Comparison of ENCODE assay signal across 1 cellular context in genomic region chr6:28816909-28817807, GRCh38.
TF ChIP-seq lines count a peak whose summit lies in the region.

No MANE protein-coding gene starts in this region.

TF ChIP-seq in HepG2, 621 proteins besides CTCF, POLR2A, EP300 and RAD21 (continued from another document):
- TF ChIP-seq SOX6 (IDR thresholded peaks at IDR 0.05): no peak
- TF ChIP-seq SOX6 (CRISPR knock-in tag; IDR thresholded peaks at IDR 0.05): peak; percentile 21; the same call in 1 of the 2 replicates
- TF ChIP-seq, protein P1, sequence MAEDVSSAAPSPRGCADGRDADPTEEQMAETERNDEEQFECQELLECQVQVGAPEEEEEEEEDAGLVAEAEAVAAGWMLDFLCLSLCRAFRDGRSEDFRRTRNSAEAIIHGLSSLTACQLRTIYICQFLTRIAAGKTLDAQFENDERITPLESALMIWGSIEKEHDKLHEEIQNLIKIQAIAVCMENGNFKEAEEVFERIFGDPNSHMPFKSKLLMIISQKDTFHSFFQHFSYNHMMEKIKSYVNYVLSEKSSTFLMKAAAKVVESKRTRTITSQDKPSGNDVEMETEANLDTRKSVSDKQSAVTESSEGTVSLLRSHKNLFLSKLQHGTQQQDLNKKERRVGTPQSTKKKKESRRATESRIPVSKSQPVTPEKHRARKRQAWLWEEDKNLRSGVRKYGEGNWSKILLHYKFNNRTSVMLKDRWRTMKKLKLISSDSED (CRISPR knock-in tag; IDR thresholded peaks at IDR 0.05): no peak
- TF ChIP-seq TRIM24 (CRISPR knock-in tag; IDR thresholded peaks at IDR 0.05): no peak
- 0 out of 2 replicates have a peak, but pooled peaks have one; percentile 32 for TF ChIP-seq GTF3A (CRISPR knock-in tag; conservative IDR thresholded peaks at IDR 0.05)
- peak; percentile 62; the same call in 1 of the 2 replicates for TF ChIP-seq BHLHE40 (IDR thresholded peaks at IDR 0.05; ENCODE audit: low read length)
- TF ChIP-seq POGK (CRISPR knock-in tag; conservative IDR thresholded peaks at IDR 0.05): no peak
- TF ChIP-seq ZNF619 (CRISPR knock-in tag; IDR thresholded peaks at IDR 0.05): no peak
- TF ChIP-seq ZNF468 (CRISPR knock-in tag; IDR thresholded peaks at IDR 0.05): no peak
- no peak for TF ChIP-seq ZNF430 (CRISPR knock-in tag; IDR thresholded peaks at IDR 0.05)
- TF ChIP-seq SMARCC2 (IDR thresholded peaks at IDR 0.05): no peak
- 0 out of 2 replicates have a peak, but pooled peaks have one; percentile 38 for TF ChIP-seq PHF21A (CRISPR knock-in tag; IDR thresholded peaks at IDR 0.05)
- no peak for TF ChIP-seq ZNF337 (CRISPR knock-in tag; IDR thresholded peaks at IDR 0.05; ENCODE audit: borderline replicate concordance, low read depth)
- no peak for TF ChIP-seq ZNF264 (CRISPR knock-in tag; IDR thresholded peaks at IDR 0.05)
- TF ChIP-seq KDM6A (CRISPR knock-in tag; IDR thresholded peaks at IDR 0.05; ENCODE audit: low read depth): no peak
- TF ChIP-seq HMGXB3 (CRISPR knock-in tag; IDR thresholded peaks at IDR 0.05; ENCODE audit: borderline replicate concordance): no peak
- TF ChIP-seq MTF2 (CRISPR knock-in tag; IDR thresholded peaks at IDR 0.05; ENCODE audit: borderline replicate concordance): no peak
- TF ChIP-seq RBM39 (IDR thresholded peaks at IDR 0.05; ENCODE audit: low read depth, low read length, poor library complexity, severe bottlenecking): no peak
- no peak for TF ChIP-seq GATAD1 (CRISPR knock-in tag; IDR thresholded peaks at IDR 0.05)
- no peak for TF ChIP-seq ARNT2 (CRISPR knock-in tag; IDR thresholded peaks at IDR 0.05; ENCODE audit: low read depth)
- TF ChIP-seq EZH2 (conservative IDR thresholded peaks at IDR 0.05; ENCODE audit: low read depth, low read length): no peak
- TF ChIP-seq CBX2 (IDR thresholded peaks at IDR 0.05; ENCODE audit: low read depth, low read length): no peak
- TF ChIP-seq CBX2 (CRISPR knock-in tag; IDR thresholded peaks at IDR 0.05; ENCODE audit: low read depth): peak; percentile 58; the same call in 1 of the 2 replicates
- no peak for TF ChIP-seq RFX5 (IDR thresholded peaks at IDR 0.05; ENCODE audit: low read depth, low read length)
- TF ChIP-seq, protein P2, sequence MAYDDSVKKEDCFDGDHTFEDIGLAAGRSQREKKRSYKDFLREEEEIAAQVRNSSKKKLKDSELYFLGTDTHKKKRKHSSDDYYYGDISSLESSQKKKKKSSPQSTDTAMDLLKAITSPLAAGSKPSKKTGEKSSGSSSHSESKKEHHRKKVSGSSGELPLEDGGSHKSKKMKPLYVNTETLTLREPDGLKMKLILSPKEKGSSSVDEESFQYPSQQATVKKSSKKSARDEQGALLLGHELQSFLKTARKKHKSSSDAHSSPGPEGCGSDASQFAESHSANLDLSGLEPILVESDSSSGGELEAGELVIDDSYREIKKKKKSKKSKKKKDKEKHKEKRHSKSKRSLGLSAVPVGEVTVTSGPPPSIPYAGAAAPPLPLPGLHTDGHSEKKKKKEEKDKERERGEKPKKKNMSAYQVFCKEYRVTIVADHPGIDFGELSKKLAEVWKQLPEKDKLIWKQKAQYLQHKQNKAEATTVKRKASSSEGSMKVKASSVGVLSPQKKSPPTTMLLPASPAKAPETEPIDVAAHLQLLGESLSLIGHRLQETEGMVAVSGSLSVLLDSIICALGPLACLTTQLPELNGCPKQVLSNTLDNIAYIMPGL (CRISPR knock-in tag; IDR thresholded peaks at IDR 0.05; ENCODE audit: borderline replicate concordance in 1 of 2, low read depth in 1 of 2): peak; percentile 42 to 75; a peak in 3 of 4 replicates
- TF ChIP-seq, protein P3, sequence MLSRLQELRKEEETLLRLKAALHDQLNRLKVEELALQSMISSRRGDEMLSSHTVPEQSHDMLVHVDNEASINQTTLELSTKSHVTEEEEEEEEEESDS (CRISPR knock-in tag; IDR thresholded peaks at IDR 0.05; ENCODE audit: borderline replicate concordance): no peak
- no peak for TF ChIP-seq ZNF550 (CRISPR knock-in tag; IDR thresholded peaks at IDR 0.05; ENCODE audit: borderline replicate concordance)
- no peak for TF ChIP-seq RARG (CRISPR knock-in tag; IDR thresholded peaks at IDR 0.05; ENCODE audit: low read depth)
- TF ChIP-seq FOXA3 (CRISPR knock-in tag; IDR thresholded peaks at IDR 0.05): 0 out of 2 replicates have a peak, but pooled peaks have one; percentile 7
- TF ChIP-seq HHEX (CRISPR knock-in tag; IDR thresholded peaks at IDR 0.05): no peak
- no peak for TF ChIP-seq NFE2L1 (CRISPR knock-in tag; IDR thresholded peaks at IDR 0.05; ENCODE audit: borderline replicate concordance)
- TF ChIP-seq SOX5 (CRISPR knock-in tag; IDR thresholded peaks at IDR 0.05; ENCODE audit: borderline replicate concordance): 0 out of 2 replicates have a peak, but pooled peaks have one; percentile 10
- no peak for TF ChIP-seq TEAD2 (CRISPR knock-in tag; IDR thresholded peaks at IDR 0.05)
- TF ChIP-seq ZNF589 (CRISPR knock-in tag; conservative IDR thresholded peaks at IDR 0.05): no peak
- peak; percentile 40; the same call in 1 of the 2 replicates for TF ChIP-seq MAX (IDR thresholded peaks at IDR 0.05)
- no peak for TF ChIP-seq ZNF878 (CRISPR knock-in tag; IDR thresholded peaks at IDR 0.05)
- no peak for TF ChIP-seq NONO (IDR thresholded peaks at IDR 0.05)
- TF ChIP-seq NONO (CRISPR knock-in tag; conservative IDR thresholded peaks at IDR 0.05): no peak
- no peak; the same call in 1 of the 2 replicates for TF ChIP-seq ZNF205 (CRISPR knock-in tag; IDR thresholded peaks at IDR 0.05)
- no peak for TF ChIP-seq PREB (CRISPR knock-in tag; IDR thresholded peaks at IDR 0.05)
- TF ChIP-seq ZNF510 (CRISPR knock-in tag; IDR thresholded peaks at IDR 0.05; ENCODE audit: low read depth): no peak
- no peak for TF ChIP-seq AHR (CRISPR knock-in tag; IDR thresholded peaks at IDR 0.05)
- no peak for TF ChIP-seq MTERF4 (CRISPR knock-in tag; IDR thresholded peaks at IDR 0.05)
- TF ChIP-seq TCF7 (IDR thresholded peaks at IDR 0.05; ENCODE audit: low read depth): no peak
- no peak for TF ChIP-seq ZNF530 (CRISPR knock-in tag; IDR thresholded peaks at IDR 0.05; ENCODE audit: low read depth)
- TF ChIP-seq ARID5B (CRISPR knock-in tag; IDR thresholded peaks at IDR 0.05): peak; percentile 45; the same call in 1 of the 2 replicates
- TF ChIP-seq ATF5 (CRISPR knock-in tag; IDR thresholded peaks at IDR 0.05; ENCODE audit: low read depth): no peak
- TF ChIP-seq ZNF564 (CRISPR knock-in tag; IDR thresholded peaks at IDR 0.05): no peak
- no peak for TF ChIP-seq TCF7L2 (IDR thresholded peaks at IDR 0.05; ENCODE audit: low read depth, low read length)
- TF ChIP-seq STAT5B (CRISPR knock-in tag; IDR thresholded peaks at IDR 0.05): 0 out of 2 replicates have a peak, but pooled peaks have one; percentile 25
- TF ChIP-seq ZNF30 (CRISPR knock-in tag; IDR thresholded peaks at IDR 0.05): no peak
TF ChIP-seq in HepG2: peak in this region for 17.
